Comparison of ENCODE assay signal across 8 cellular contexts in genomic region chr6:33410050-33410710, GRCh38.
A peak's percentile ranks its signal among the peaks of the same experiment; 100 is the strongest.
DNase-seq lines count a peak whose midpoint lies in the region; ATAC-seq lines count a peak whose summit lies in the region.

No MANE protein-coding gene starts in this region.

- DNase-seq in NCI-H524 treated with DMSO at 0.1 percent for 48 hours (lab: John Stamatoyannopoulos, UW) (peak; percentile 74), left kidney (ENCODE audit: low read depth, low spot score) (peak; percentile 99)
- peak; percentile 98 for DNase-seq in activated CD4-positive, alpha-beta T cell treated with anti-CD3 and anti-CD28 coated beads for 48 hours
- peak; percentile 98 for DNase-seq in stimulated activated CD4-positive, alpha-beta T cell treated with anti-CD3 and anti-CD28 coated beads, Interleukin-1b, Interleukin-23, amount 100 ng/mL, for 4 hours (ENCODE audit: low read depth in 2 of 2)

- peaks cover 26 to 67% (median 61%) of the 10 kb centered on the region in 11 experiments for H3K36me3 ChIP-seq in BLaER1 treated with 17β-estradiol and CSF1 and Interleukin-3, amounts not matched to agents 10 nM and 100 nM

- H3K4me2 ChIP-seq in BLaER1 treated with 17β-estradiol and CSF1 and Interleukin-3, amounts not matched to agents 10 nM and 100 nM: peak overlapping the region; percentile 85 to 97 (median 92)

- peak; percentile 81 for ATAC-seq in GM19328 (IDR thresholded peaks at IDR 0.05; ENCODE audit: unreplicated experiment)
- peak; percentile 75 for ATAC-seq in HG03460 (IDR thresholded peaks at IDR 0.05; ENCODE audit: unreplicated experiment)

- peaks cover 5 to 43% (median 18%) of the 10 kb centered on the region in 11 experiments; a peak in 15 of 22 replicates for H4K20me1 ChIP-seq in BLaER1 treated with 17β-estradiol and CSF1 and Interleukin-3, amounts not matched to agents 10 nM and 100 nM

- peaks cover 55 to 62% (median 58%) of the 10 kb centered on the region in 10 experiments for H3K4me1 ChIP-seq in BLaER1 treated with 17β-estradiol and CSF1 and Interleukin-3, amounts not matched to agents 10 nM and 100 nM

- peak overlapping the region; percentile 78 to 90 (median 85) for H3K9ac ChIP-seq in BLaER1 treated with 17β-estradiol and CSF1 and Interleukin-3, amounts not matched to agents 10 nM and 100 nM

- H3K9me3 ChIP-seq in BLaER1 treated with 17β-estradiol and CSF1 and Interleukin-3, amounts not matched to agents 10 nM and 100 nM (replicated peaks in 1 of 11): no peaks in the 10 kb centered on the region

- H3K4me3 ChIP-seq in BLaER1 treated with 17β-estradiol and CSF1 and Interleukin-3, amounts not matched to agents 10 nM and 100 nM: peak overlapping the region; percentile 73 to 86 (median 78)

- H3K27me3 ChIP-seq in BLaER1 treated with 17β-estradiol and CSF1 and Interleukin-3, amounts not matched to agents 10 nM and 100 nM: no peaks in the 10 kb centered on the region

- peak overlapping the region; percentile 73 to 93 (median 84); a peak in 21 of 22 replicates for H3K27ac ChIP-seq in BLaER1 treated with 17β-estradiol and CSF1 and Interleukin-3, amounts not matched to agents 10 nM and 100 nM
- peak overlapping the region; percentile 94 for H3K27ac ChIP-seq in cingulate gyrus (ENCODE audit: low read depth, low read length)

Comparison
In these comparisons a context has a peak if more than half of its experiments do, and no peak if none do; other contexts are left out.
1. Peak in every context shown above with its lines: DNase-seq, ATAC-seq, H3K4me3 ChIP-seq and H3K27ac ChIP-seq.